ENCODE assay signal across 7 cellular contexts in genomic region chr20:20877079-20877478, GRCh38.
"Had no signal": no experiment of that assay in that cellular context is flagged by ENCODE, and none has a peak within 500 bp of the region (broad histone marks: within the 10 kb centered on the region; RNA-seq: fewer than 3 reads in every experiment).

No MANE protein-coding gene starts in this region.

- DNase-seq: IMR-90, KBM-7, KG1 had no signal

- H3K9ac ChIP-seq: KMS-11 had no signal

- H3K4me3 ChIP-seq: K562 had no signal

- H3K4me2 ChIP-seq: KMS-11 had no signal

- H3K27ac ChIP-seq: HL-60, KMS-11 had no signal

- FAIRE-seq: HTR-8/SVneo, K562 had no signal

- ATAC-seq: K562 had no signal
